ENCODE assay signal across 11 cellular contexts in genomic region chr3:177211503-177212277, GRCh38. TPM values are rescaled to one million over a fixed set of nuclear protein-coding genes. Genes with fewer than 3 reads are reported as not detected.
DNase-seq lines count a peak whose midpoint lies in the region; TF ChIP-seq lines count a peak whose summit lies in the region.
"Had no signal": no experiment of that assay in that cellular context is flagged by ENCODE, and none has a peak within 500 bp of the region (broad histone marks: within the 10 kb centered on the region; RNA-seq: fewer than 3 reads in every experiment).

No MANE protein-coding gene starts in this region.

- TF ChIP-seq CTCF in breast epithelium (IDR thresholded peaks at IDR 0.05): no peak
- TF ChIP-seq CTCF in nephron (IDR thresholded peaks at IDR 0.05; ENCODE audit: unreplicated experiment in 3 of 3): no peak

- H3K9me3 Mint-ChIP-seq in nephron: no peaks in the 10 kb centered on the region

- no peaks in the 10 kb centered on the region for H3K27me3 Mint-ChIP-seq in nephron (ENCODE audit: low read depth)

- TF ChIP-seq POLR2A in breast epithelium (IDR thresholded peaks at IDR 0.05): no peak

- H3K27me3 ChIP-seq in breast epithelium: no peaks in the 10 kb centered on the region
- H3K27me3 ChIP-seq: gastroesophageal sphincter had no signal

- H3K27ac Mint-ChIP-seq in nephron: peak overlapping the region; percentile 25 to 53 (median 30)

- no peaks in the 10 kb centered on the region for H3K9me3 ChIP-seq in breast epithelium
- H3K9me3 ChIP-seq: gastroesophageal sphincter, left ventricle myocardium inferior had no signal

- peak; percentile 51 for DNase-seq in DMS 273 (lab: John Stamatoyannopoulos, UW; ENCODE audit: unreplicated experiment)
- DNase-seq in DMS 273 treated with DMSO at 0.1 percent for 48 hours (lab: John Stamatoyannopoulos, UW): no peak
- peak; percentile 99 for DNase-seq in NCI-H2029 treated with DMSO at 0.1 percent for 48 hours (lab: John Stamatoyannopoulos, UW)
- DNase-seq in breast epithelium (ENCODE audit: low spot score in 2 of 2): peak; percentile 57 to 68
- no peak for DNase-seq in EL
- DNase-seq in D341Med (ENCODE audit: low spot score): no peak
- no peak for DNase-seq in AML-193 (lab: John Stamatoyannopoulos, UW)
- DNase-seq: GM23248, left ventricle myocardium inferior had no signal

- H3K4me1 ChIP-seq in breast epithelium: no peaks in the 10 kb centered on the region
- H3K4me1 ChIP-seq: gastroesophageal sphincter, left ventricle myocardium inferior had no signal

- peak overlapping the region; percentile 27 to 64 for H3K27ac ChIP-seq in breast epithelium
- H3K27ac ChIP-seq: gastroesophageal sphincter, GM23248, left ventricle myocardium inferior had no signal

- no peaks in the 10 kb centered on the region for H3K36me3 Mint-ChIP-seq in nephron (ENCODE audit: low read depth)

- intact Hi-C loops in breast epithelium (cut with DNase I; ENCODE audit: low total_unique reads): no loop called here

- no peak overlapping the region for H3K4me3 ChIP-seq in breast epithelium
- H3K4me3 ChIP-seq: gastroesophageal sphincter, GM23248, left ventricle myocardium inferior had no signal

- no peaks in the 10 kb centered on the region for H3K36me3 ChIP-seq in breast epithelium
- H3K36me3 ChIP-seq: gastroesophageal sphincter, left ventricle myocardium inferior had no signal

- peaks cover 11% of the 10 kb centered on the region for H3K4me1 Mint-ChIP-seq in nephron

- no peak overlapping the region for H3K4me3 Mint-ChIP-seq in nephron

RNA-seq across cellular contexts. Expression of gene TBL1XR1, which starts 14.4 kb away (rescaled TPM):
- 100 to 1,000 TPM in 2 of 3 donors, 10 to 100 TPM in 1; 92.8 to 147 (median 111) TPM for total RNA-seq in breast epithelium

Comparison
In these comparisons a context has a peak if more than half of its experiments do, and no peak if none do; other contexts are left out.
1. DNase-seq: peak in DMS 273 (single experiment), NCI-H2029 treated with DMSO at 0.1 percent for 48 hours (single experiment) and breast epithelium (2 of 2); none in DMS 273 treated with DMSO at 0.1 percent for 48 hours (single experiment), EL (single experiment), D341Med (single experiment) and AML-193 (0 of 2).